ENCODE assay signal across 25 cellular contexts in genomic region chr11:113152500-113152899, GRCh38.
"Had no signal": no experiment of that assay in that cellular context is flagged by ENCODE, and none has a peak within 500 bp of the region (broad histone marks: within the 10 kb centered on the region; RNA-seq: fewer than 3 reads in every experiment).

No MANE protein-coding gene starts in this region.

- H3K9ac ChIP-seq: KMS-11, SK-N-SH had no signal

- ATAC-seq: Panc1, PC-3, T-cell had no signal

- FAIRE-seq: HTR-8/SVneo had no signal

- DNase-seq: Kasumi-1; MM.1S; NCI-H1105; NCI-H1417; NCI-H1436 treated with DMSO at 0.1 percent for 48 hours; NCI-H1694; NCI-H187 treated with DMSO at 0.1 percent for 48 hours; NCI-H2081 treated with DMSO at 0.1 percent for 48 hours; NCI-H2171; NCI-H226; NCI-H446; NCI-H510A; NCI-H526; NCI-H82; NK-92 treated with Interleukin-12 subunit alpha and Interleukin-12 subunit beta, amount 100 ng/mL, for 24 hours; PC-3; SHP77; SK-N-SH; SW 1271; T-cell had no signal

- H3K4me2 ChIP-seq: KMS-11, SK-N-SH had no signal

- H3K27ac ChIP-seq: HL-60, KMS-11, RWPE1 had no signal

- H3K9me3 ChIP-seq: SK-N-SH had no signal
